12 cellular contexts compared by ENCODE assay signal in the genomic region with DNA sequence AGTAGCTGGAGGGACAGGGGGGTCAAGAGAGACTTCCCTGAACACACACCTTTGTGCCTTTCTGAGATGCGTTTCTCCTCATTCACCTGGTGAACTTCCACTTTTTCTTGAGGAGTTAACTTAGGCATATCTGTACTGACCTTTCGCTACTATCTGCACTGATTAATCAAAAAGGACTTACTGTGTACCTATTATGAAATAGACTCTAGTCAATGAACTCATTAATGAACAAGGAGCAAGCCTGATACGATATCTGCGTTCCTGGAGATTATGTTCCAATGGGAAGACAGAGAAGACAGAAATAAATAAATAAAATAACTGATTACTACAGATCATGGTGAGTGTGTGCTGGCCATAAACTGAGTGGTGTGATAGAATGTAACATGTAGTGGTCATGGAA.
A peak's percentile ranks its signal among the peaks of the same experiment; 100 is the strongest.
DNase-seq lines count a peak whose midpoint lies in the region; ATAC-seq and TF ChIP-seq lines count a peak whose summit lies in the region.
"Had no signal": no experiment of that assay in that cellular context is flagged by ENCODE, and none has a peak within 500 bp of the region (broad histone marks: within the 10 kb centered on the region; RNA-seq: fewer than 3 reads in every experiment).

No MANE protein-coding gene starts in this region.

- H3K27me3 Mint-ChIP-seq in activated B cell treated with CpG ODN at 0.5 μM for 24 hours (no peaks in the 10 kb centered on the region), nephron (ENCODE audit: low read depth) (no peaks in the 10 kb centered on the region)

- H3K4me2 ChIP-seq in OCI-LY1 (ENCODE audit: low read length) = no peak overlapping the region

- no peak overlapping the region for H2AFZ ChIP-seq in OCI-LY1 (ENCODE audit: low read length)

- H3K9me2 ChIP-seq in OCI-LY1 (ENCODE audit: low read depth, low read length) = no peaks in the 10 kb centered on the region

- peaks cover 4% of the 10 kb centered on the region for H3K9me3 Mint-ChIP-seq in activated B cell treated with CpG ODN at 0.5 μM for 24 hours
- H3K9me3 Mint-ChIP-seq in nephron = no peaks in the 10 kb centered on the region
- H3K9me3 Mint-ChIP-seq: CD4-positive, alpha-beta T cell; H9 had no signal

- no peaks in the 10 kb centered on the region for H4K20me1 ChIP-seq in OCI-LY1 (ENCODE audit: insufficient read depth, low read length)

- intact Hi-C loops in activated B cell treated with CpG ODN at 0.5 μM for 24 hours (cut with micrococcal nuclease) = loop anchor here (5.0 to 10.0 kb wide), 2 partner anchors 1030 to 1793 kb away; a partner anchor contains a TSS

- H3K4me3 Mint-ChIP-seq in activated B cell treated with CpG ODN at 0.5 μM for 24 hours (no peak overlapping the region), nephron (no peak overlapping the region)
- H3K4me3 Mint-ChIP-seq: CD4-positive, alpha-beta T cell; H9 had no signal

- H3K4me1 Mint-ChIP-seq in activated B cell treated with CpG ODN at 0.5 μM for 24 hours (peaks cover 83% of the 10 kb centered on the region), nephron (peaks cover 67% of the 10 kb centered on the region)

- H3K36me3 Mint-ChIP-seq in activated B cell treated with CpG ODN at 0.5 μM for 24 hours (ENCODE audit: low read depth) = no peaks in the 10 kb centered on the region
- no peaks in the 10 kb centered on the region for H3K36me3 Mint-ChIP-seq in nephron (ENCODE audit: low read depth)

- H3F3A ChIP-seq in OCI-LY1 (ENCODE audit: insufficient read depth, low read length) = 0 out of 2 replicates have a peak, but pooled peaks cover 4% of the 10 kb centered on the region

- POLR2A ChIA-PET in activated B cell treated with CpG ODN at 0.5 μM for 24 hours (lab: Charles Lee) = interaction anchor here (0.5 to 6.4 kb wide), 3 partner anchors 17 to 194 kb away, joined by 8 to 58 read pairs (median 53); a partner anchor contains a TSS

- no peak overlapping the region for H3K9ac ChIP-seq in OCI-LY1 (ENCODE audit: low read length)

- H3K4me1 ChIP-seq in OCI-LY1 (ENCODE audit: insufficient read depth, low read length, severe bottlenecking) = peaks cover 80% of the 10 kb centered on the region

- no peaks in the 10 kb centered on the region for H3K79me2 ChIP-seq in OCI-LY1 (ENCODE audit: insufficient read depth, low read length)

- H3K36me3 ChIP-seq in OCI-LY1 (ENCODE audit: insufficient read depth, low read length) = no peaks in the 10 kb centered on the region

- no peak overlapping the region for H3K4me3 ChIP-seq in OCI-LY1 (ENCODE audit: low read depth, low read length, poor library complexity, severe bottlenecking)

- no peak for DNase-seq in activated B cell treated with CpG ODN at 0.5 μM for 24 hours
- DNase-seq in NCI-H146 (lab: John Stamatoyannopoulos, UW) = no peak
- DNase-seq in AG08395 (ENCODE audit: low spot score) = no peak
- DNase-seq: AML-193; Caco-2; CD4-positive, alpha-beta T cell; H9 had no signal

- no peaks in the 10 kb centered on the region for H3K27me3 ChIP-seq in OCI-LY1 (ENCODE audit: insufficient read depth, low read length)

- H3K27ac ChIP-seq in OCI-LY1 (ENCODE audit: low read depth, low read length, poor library complexity, severe bottlenecking) = peak overlapping the region; percentile 6
- H3K27ac ChIP-seq: C4-2B, HL-60 had no signal

- TF ChIP-seq CTCF in OCI-LY1 (IDR thresholded peaks at IDR 0.05; ENCODE audit: low read length) = no peak
- TF ChIP-seq CTCF in activated B cell treated with CpG ODN at 0.5 μM for 24 hours (IDR thresholded peaks at IDR 0.05) = no peak
- TF ChIP-seq CTCF in nephron (IDR thresholded peaks at IDR 0.05; ENCODE audit: unreplicated experiment in 3 of 3) = no peak

- CTCF ChIA-PET in activated B cell treated with CpG ODN at 0.5 μM for 24 hours (lab: Charles Lee) = no interaction called here

- H3K9me3 ChIP-seq in OCI-LY1 (ENCODE audit: low read length) = no peaks in the 10 kb centered on the region
- H3K9me3 ChIP-seq: Caco-2 had no signal

- ATAC-seq in activated B cell treated with CpG ODN at 0.5 μM for 24 hours (ENCODE audit: low read depth) (no peak), HG02970 (IDR thresholded peaks at IDR 0.05; ENCODE audit: low FRiP score, unreplicated experiment) (no peak)

- H3K27ac Mint-ChIP-seq in activated B cell treated with CpG ODN at 0.5 μM for 24 hours = peak overlapping the region; percentile 71
- H3K27ac Mint-ChIP-seq in nephron = peak overlapping the region in 2 of 3 experiments; percentile 6 to 23
- H3K27ac Mint-ChIP-seq: CD4-positive, alpha-beta T cell; H9 had no signal
